8 cellular contexts compared by ENCODE assay signal in genomic region chr13:98450495-98451167, GRCh38.
DNase-seq lines count a peak whose midpoint lies in the region; TF ChIP-seq lines count a peak whose summit lies in the region.
"Had no signal": no experiment of that assay in that cellular context is flagged by ENCODE, and none has a peak within 500 bp of the region (broad histone marks: within the 10 kb centered on the region; RNA-seq: fewer than 3 reads in every experiment).

No MANE protein-coding gene starts in this region.

- DNase-seq in ascending aorta (ENCODE audit: low spot score in 2 of 2) (no peak), iPS-NIHi7 (ENCODE audit: extremely low spot score) (peak; percentile 40), KG1 (lab: John Stamatoyannopoulos, UW) (no peak), activated gamma-delta T cell treated with Interleukin-2 at 50 U/mL for 16 hours (no peak)
- DNase-seq in central memory CD4-positive, alpha-beta T cell: no peak
- DNase-seq: activated effector memory CD4-positive, alpha-beta T cell treated with Interleukin-2 at 50 U/mL for 16 hours had no signal

- no peaks in the 10 kb centered on the region for H3F3A ChIP-seq in Loucy (ENCODE audit: low read depth)

- H3K9ac ChIP-seq in Loucy (ENCODE audit: low read depth, low read length, poor library complexity, severe bottlenecking) (peak overlapping the region; percentile 8), stomach smooth muscle (ENCODE audit: low read length in 2 of 2) (peak overlapping the region; percentile 36 to 48)

- no peaks in the 10 kb centered on the region for H3K9me2 ChIP-seq in Loucy (replicated peaks; ENCODE audit: low read depth, low read length)

- no peaks in the 10 kb centered on the region for H3K79me2 ChIP-seq in Loucy (ENCODE audit: insufficient read depth, low read length)

- peaks cover 4% of the 10 kb centered on the region for H4K20me1 ChIP-seq in Loucy (ENCODE audit: insufficient read depth, low read length, poor library complexity, severe bottlenecking)

- intact Hi-C loops in ascending aorta (cut with DNase I): loop anchor here (5.0 kb wide), 3 partner anchors 127 to 473 kb away; partner anchors contain the start of gene STK24

- no peak overlapping the region for H2AFZ ChIP-seq in Loucy (ENCODE audit: low read length)

- H3K9me3 ChIP-seq in Loucy (ENCODE audit: insufficient read depth, low read depth, low read length) (no peaks in the 10 kb centered on the region), ascending aorta (no peaks in the 10 kb centered on the region), stomach smooth muscle (ENCODE audit: control insufficient read depth in 2 of 2, low read length in 2 of 2) (no peaks in the 10 kb centered on the region)

- no peak overlapping the region for H3K4me3 ChIP-seq in Loucy (ENCODE audit: low read length, poor library complexity, severe bottlenecking)
- no peak overlapping the region for H3K4me3 ChIP-seq in ascending aorta
- no peak overlapping the region for H3K4me3 ChIP-seq in stomach smooth muscle (ENCODE audit: low read length in 2 of 2)

- no peaks in the 10 kb centered on the region for H3K27me3 ChIP-seq in Loucy (ENCODE audit: insufficient read depth, low read length, poor library complexity, severe bottlenecking)
- no peaks in the 10 kb centered on the region for H3K27me3 ChIP-seq in ascending aorta
- no peaks in the 10 kb centered on the region for H3K27me3 ChIP-seq in stomach smooth muscle (ENCODE audit: control insufficient read depth in 1 of 2, insufficient read depth in 2 of 2, low read length in 2 of 2)

- H3K4me2 ChIP-seq in Loucy (ENCODE audit: low read depth, low read length, poor library complexity, severe bottlenecking): peak overlapping the region; percentile 26

- peak overlapping the region; percentile 63 to 68 for H3K27ac ChIP-seq in ascending aorta
- peak overlapping the region; percentile 66 for H3K27ac ChIP-seq in stomach smooth muscle (ENCODE audit: low read length)

- no peak for TF ChIP-seq CTCF in Loucy (conservative IDR thresholded peaks at IDR 0.05; ENCODE audit: low read length)
- TF ChIP-seq CTCF in ascending aorta (IDR thresholded peaks at IDR 0.05): no peak

- peaks cover 26% of the 10 kb centered on the region for H3K4me1 ChIP-seq in Loucy (ENCODE audit: insufficient read depth, low read length, poor library complexity, severe bottlenecking)
- H3K4me1 ChIP-seq in ascending aorta: peaks cover 2 to 26% of the 10 kb centered on the region in 2 donors
- peaks cover 41% of the 10 kb centered on the region for H3K4me1 ChIP-seq in stomach smooth muscle (ENCODE audit: control insufficient read depth, insufficient read depth, low read length)

- peaks cover 52% of the 10 kb centered on the region; the same call in 1 of the 2 replicates for H3K36me3 ChIP-seq in Loucy (ENCODE audit: insufficient read depth, low read length)
- H3K36me3 ChIP-seq in ascending aorta: peaks cover 0 to 16% of the 10 kb centered on the region in 2 donors
- peaks cover 11 to 37% of the 10 kb centered on the region in 2 donors for H3K36me3 ChIP-seq in stomach smooth muscle (ENCODE audit: control insufficient read depth in 2 of 2, insufficient read depth in 2 of 2, low read length in 2 of 2)
